32 cellular contexts compared by ENCODE assay signal in the genomic region with DNA sequence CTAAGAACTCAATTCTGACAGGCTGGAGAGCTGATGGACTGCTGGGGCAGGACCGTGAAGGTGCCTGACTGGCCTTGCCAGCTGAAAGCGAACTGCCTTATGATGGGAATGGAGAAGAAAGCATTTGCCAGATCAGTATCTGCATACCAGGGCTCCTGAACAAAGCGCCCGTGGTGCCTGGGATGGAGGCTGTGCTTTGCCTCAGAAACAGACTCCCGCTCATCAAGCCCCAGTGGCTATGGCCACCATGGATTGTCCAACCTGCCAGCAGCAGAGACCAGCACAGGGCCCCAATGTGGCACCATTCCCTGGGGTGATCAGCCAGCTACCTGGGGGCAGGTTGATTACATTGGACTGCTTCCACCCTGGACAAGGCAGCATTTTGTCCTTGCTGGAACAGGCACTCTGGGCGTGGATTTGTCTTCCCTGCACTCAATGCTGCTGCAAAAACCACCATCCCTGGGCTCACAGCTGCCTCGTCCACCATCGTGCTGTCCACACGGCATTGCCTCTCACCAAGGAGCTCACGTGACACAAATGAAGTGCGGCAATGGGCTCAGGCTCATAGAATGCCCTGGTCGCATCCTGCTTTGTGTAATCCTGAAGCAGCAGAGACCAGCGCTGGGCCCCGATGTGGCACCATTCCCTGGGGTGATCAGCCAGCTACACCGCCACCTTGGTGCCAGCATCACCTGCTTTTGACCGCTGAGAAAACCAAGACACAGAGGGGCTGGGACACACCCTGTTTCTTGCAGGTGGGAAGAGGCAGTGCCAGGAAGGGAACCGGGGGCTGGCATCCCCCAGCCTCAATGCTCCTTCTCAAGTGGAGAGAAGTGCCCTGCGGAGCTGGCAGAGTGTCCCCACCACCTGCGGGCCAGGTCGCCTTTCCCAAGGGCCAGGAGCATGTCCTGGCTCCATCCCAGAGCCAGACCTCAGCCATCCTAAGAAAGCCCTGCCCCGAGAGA.
"Had no signal": no experiment of that assay in that cellular context is flagged by ENCODE, and none has a peak within 500 bp of the region (broad histone marks: within the 10 kb centered on the region; RNA-seq: fewer than 3 reads in every experiment).

No MANE protein-coding gene starts in this region.

- ATAC-seq: activated T-cell treated with anti-CD3 and anti-CD28 coated beads, Interleukin-2, amount 50 U/mL, for 4 hours; Right ventricle myocardium inferior had no signal

- H3K27ac ChIP-seq: brain microvascular endothelial cell, KMS-11, PC-9, RWPE1, VCaP had no signal

- H3K4me3 ChIP-seq: PC-9 had no signal

- DNase-seq: activated B cell treated with CpG ODN at 0.5 μM for 24 hours; activated CD4-positive, alpha-beta memory T cell treated with anti-CD3 and anti-CD28 coated beads for 36 hours; activated CD4-positive, alpha-beta T cell treated with anti-CD3 and anti-CD28 coated beads for 4 hours; activated CD4-positive, alpha-beta T cell treated with anti-CD3 and anti-CD28 coated beads, Interleukin-2, amount 50 U/mL, for 1 hour; activated CD4-positive, CD25-positive, alpha-beta regulatory T cell treated with anti-CD3 and anti-CD28 coated beads, Interleukin-2, amount 50 U/mL, for 72 hours; activated CD8-positive, alpha-beta memory T cell treated with anti-CD3 and anti-CD28 coated beads, Interleukin-2, amount 50 U/mL, for 4 hours; activated naive CD4-positive, alpha-beta T cell; activated naive CD4-positive, alpha-beta T cell treated with anti-CD3 and anti-CD28 coated beads, Interleukin-2, amount 50 U/mL, for 16 hours; activated naive CD8-positive, alpha-beta T cell treated with anti-CD3 and anti-CD28 coated beads for 36 hours; activated T-cell treated with anti-CD3 and anti-CD28 coated beads for 4 hours; activated T-cell treated with anti-CD3 and anti-CD28 coated beads, Interleukin-2, amount 50 U/mL, for 4 hours; amniotic stem cell; brain microvascular endothelial cell; MM.1S; MV-4-11; NCI-H1092; NCI-H1436 treated with DMSO at 0.1 percent for 48 hours; NCI-H1694 treated with DMSO at 0.1 percent for 48 hours; NCI-H2029; NCI-H510A; NCI-H526; NCI-H748 treated with DMSO at 0.1 percent for 48 hours; PC-9; SW 1271; T-helper 1 cell; T-helper 2 cell; T-helper 9 cell had no signal

- FAIRE-seq: RCC 7860 had no signal

- H3K36me3 ChIP-seq: brain microvascular endothelial cell had no signal

- H3K9ac ChIP-seq: KMS-11 had no signal

- H3K27me3 ChIP-seq: brain microvascular endothelial cell had no signal
